ENCODE assay signal across 22 cellular contexts in the genomic region with DNA sequence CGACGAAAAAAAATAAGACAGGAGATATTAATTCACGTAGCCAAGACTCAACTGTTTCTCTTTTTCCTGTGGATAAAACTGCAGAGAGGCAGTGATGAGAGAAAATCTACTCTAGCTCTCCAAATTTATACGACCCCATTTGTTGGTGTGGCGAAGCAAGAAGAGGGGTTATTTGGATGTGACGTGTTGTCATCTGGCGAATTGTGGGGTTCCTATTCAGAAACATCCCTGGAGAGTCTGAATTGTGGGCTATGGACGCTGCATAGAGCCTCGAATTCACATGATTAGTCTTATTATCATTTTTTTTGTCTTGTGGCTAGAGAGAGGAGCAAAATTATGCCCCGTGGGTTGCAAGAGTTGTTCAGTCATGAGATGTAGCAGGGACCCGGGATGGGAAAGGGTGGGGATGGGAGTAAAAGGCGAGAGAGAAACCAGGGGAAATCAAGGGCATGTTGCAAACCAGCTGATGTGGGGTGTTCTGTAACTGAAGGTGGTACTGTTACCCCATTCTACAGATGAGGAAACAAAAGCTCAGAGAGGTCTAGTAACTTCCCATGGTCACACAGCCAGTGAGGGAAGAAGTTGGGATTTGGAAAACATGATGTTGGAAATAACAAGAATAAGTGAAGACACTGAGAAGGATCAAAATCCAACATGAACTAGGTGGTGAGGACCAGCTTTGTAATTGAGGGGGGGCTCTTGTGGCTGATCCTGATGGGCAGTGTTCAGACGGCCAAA.
DNase-seq lines count a peak whose midpoint lies in the region; ATAC-seq, FAIRE-seq and TF ChIP-seq lines count a peak whose summit lies in the region.
"Had no signal": no experiment of that assay in that cellular context is flagged by ENCODE, and none has a peak within 500 bp of the region (broad histone marks: within the 10 kb centered on the region; RNA-seq: fewer than 3 reads in every experiment).

No MANE protein-coding gene starts in this region.

- no peak for DNase-seq in activated CD8-positive, alpha-beta memory T cell treated with anti-CD3 and anti-CD28 coated beads, Interleukin-2, amount 10 ng/mL, durations not matched to agents 7 days and 5 days
- no peak for DNase-seq in activated CD8-positive, alpha-beta memory T cell treated with anti-CD3 and anti-CD28 coated beads, Interleukin-2, amount 50 U/mL, for 4 hours
- no peak for DNase-seq in MM.1S
- no peak for DNase-seq in stimulated activated effector memory CD8-positive, alpha-beta T cell treated with anti-CD3 and anti-CD28 coated beads, Interleukin-12 subunit alpha, Interleukin-12 subunit beta, amount 100 ng/mL, for 72 hours (ENCODE audit: low spot score in 2 of 2)
- DNase-seq in NCI-H748 (lab: John Stamatoyannopoulos, UW; ENCODE audit: unreplicated experiment), result no peak
- DNase-seq in GM12892 (ENCODE audit: insufficient read length), result no peak
- no peak for DNase-seq in iPS-NIHi7 (ENCODE audit: extremely low spot score)
- DNase-seq: activated CD8-positive, alpha-beta memory T cell treated with anti-CD3 and anti-CD28 coated beads for 24 hours; DMS53; mesendoderm; MV-4-11; NCI-H2029; NCI-H446 treated with DMSO at 0.1 percent for 48 hours; SW 1271; trophoblast cell had no signal

- H3K27ac Mint-ChIP-seq in activated CD8-positive, alpha-beta memory T cell treated with anti-CD3 and anti-CD28 coated beads, Interleukin-2, amount 10 ng/mL, durations not matched to agents 7 days and 5 days, result peak overlapping the region; percentile 83
- peak overlapping the region; percentile 95 for H3K27ac Mint-ChIP-seq in stimulated activated effector memory CD8-positive, alpha-beta T cell treated with anti-CD3 and anti-CD28 coated beads, Interleukin-12 subunit alpha, Interleukin-12 subunit beta, amount 100 ng/mL, for 72 hours
- H3K27ac Mint-ChIP-seq: neural progenitor cell had no signal

- no peaks in the 10 kb centered on the region for H3K27me3 ChIP-seq in MM.1S (replicated peaks; ENCODE audit: insufficient read depth, low read length)
- H3K27me3 ChIP-seq: ascending aorta, hepatocyte, neural progenitor cell had no signal

- H3K4me3 ChIP-seq in MM.1S (ENCODE audit: low read length), result no peak overlapping the region
- H3K4me3 ChIP-seq: ascending aorta, hepatocyte, neural progenitor cell had no signal

- no peak overlapping the region for H2AFZ ChIP-seq in MM.1S (ENCODE audit: low read length)
- H2AFZ ChIP-seq: hepatocyte had no signal

- CTCF ChIA-PET in activated CD8-positive, alpha-beta memory T cell treated with anti-CD3 and anti-CD28 coated beads, Interleukin-2, amount 10 ng/mL, durations not matched to agents 7 days and 5 days (lab: Charles Lee), result interaction anchor here (0.7 to 1.4 kb wide), 4 partner anchors 9 to 68 kb away, joined by 3 to 4 read pairs (median 4); no protein-coding TSS in a partner anchor

- no peaks in the 10 kb centered on the region for H3K27me3 Mint-ChIP-seq in activated CD8-positive, alpha-beta memory T cell treated with anti-CD3 and anti-CD28 coated beads, Interleukin-2, amount 10 ng/mL, durations not matched to agents 7 days and 5 days

- FAIRE-seq in GM12892 (lab: Jason Lieb, UNC), result no peak
- FAIRE-seq: A204.1, endometrium, H54 had no signal

- H3K27ac ChIP-seq in MM.1S (ENCODE audit: low read length) (peak overlapping the region; percentile 90; the same call in 1 of the 2 replicates), cingulate gyrus (ENCODE audit: low read depth, low read length) (peak overlapping the region; percentile 31)
- H3K27ac ChIP-seq: ascending aorta, hepatocyte, neural progenitor cell had no signal

- H3K4me3 Mint-ChIP-seq in activated CD8-positive, alpha-beta memory T cell treated with anti-CD3 and anti-CD28 coated beads, Interleukin-2, amount 10 ng/mL, durations not matched to agents 7 days and 5 days, result no peak overlapping the region
- H3K4me3 Mint-ChIP-seq in stimulated activated effector memory CD8-positive, alpha-beta T cell treated with anti-CD3 and anti-CD28 coated beads, Interleukin-12 subunit alpha, Interleukin-12 subunit beta, amount 100 ng/mL, for 72 hours, result peak overlapping the region; percentile 40
- H3K4me3 Mint-ChIP-seq: neural progenitor cell had no signal

- H3K36me3 ChIP-seq in MM.1S (replicated peaks; ENCODE audit: insufficient read depth, low read length), result no peaks in the 10 kb centered on the region
- H3K36me3 ChIP-seq: ascending aorta, neural progenitor cell had no signal

- peaks cover 23% of the 10 kb centered on the region for H3K36me3 Mint-ChIP-seq in activated CD8-positive, alpha-beta memory T cell treated with anti-CD3 and anti-CD28 coated beads, Interleukin-2, amount 10 ng/mL, durations not matched to agents 7 days and 5 days
- H3K36me3 Mint-ChIP-seq in stimulated activated effector memory CD8-positive, alpha-beta T cell treated with anti-CD3 and anti-CD28 coated beads, Interleukin-12 subunit alpha, Interleukin-12 subunit beta, amount 100 ng/mL, for 72 hours, result no peaks in the 10 kb centered on the region
- H3K36me3 Mint-ChIP-seq: neural progenitor cell had no signal

- H3K4me2 ChIP-seq in MM.1S (ENCODE audit: low read depth, low read length), result 0 out of 2 replicates have a peak overlapping the region, but pooled peaks have one; percentile 74
- H3K4me2 ChIP-seq: hepatocyte, neural progenitor cell had no signal

- H3K9me2 ChIP-seq in MM.1S (replicated peaks; ENCODE audit: insufficient read depth, low read length), result no peaks in the 10 kb centered on the region

- peaks cover 64% of the 10 kb centered on the region for H3K4me1 Mint-ChIP-seq in activated CD8-positive, alpha-beta memory T cell treated with anti-CD3 and anti-CD28 coated beads, Interleukin-2, amount 10 ng/mL, durations not matched to agents 7 days and 5 days
- H3K4me1 Mint-ChIP-seq in stimulated activated effector memory CD8-positive, alpha-beta T cell treated with anti-CD3 and anti-CD28 coated beads, Interleukin-12 subunit alpha, Interleukin-12 subunit beta, amount 100 ng/mL, for 72 hours, result peaks cover 67% of the 10 kb centered on the region

- H4K20me1 ChIP-seq in MM.1S (ENCODE audit: insufficient read depth, low read length), result no peaks in the 10 kb centered on the region

- no peaks in the 10 kb centered on the region for H3K9me3 ChIP-seq in MM.1S (replicated peaks; ENCODE audit: insufficient read depth, low read length)
- H3K9me3 ChIP-seq: ascending aorta had no signal

- no peak for ATAC-seq in activated CD8-positive, alpha-beta memory T cell treated with anti-CD3 and anti-CD28 coated beads, Interleukin-2, amount 10 ng/mL, durations not matched to agents 7 days and 5 days
- ATAC-seq in stimulated activated effector memory CD8-positive, alpha-beta T cell treated with anti-CD3 and anti-CD28 coated beads, Interleukin-12 subunit alpha, Interleukin-12 subunit beta, amount 100 ng/mL, for 72 hours, result no peak

- TF ChIP-seq CTCF in MM.1S (IDR thresholded peaks at IDR 0.05; ENCODE audit: low read length), result no peak

- TF ChIP-seq POLR2A in GM12892 (IDR thresholded peaks at IDR 0.05; ENCODE audit: low read depth, low read length), result no peak

- peaks cover 40% of the 10 kb centered on the region for H3K4me1 ChIP-seq in MM.1S (ENCODE audit: low read length)
- H3K4me1 ChIP-seq: ascending aorta had no signal

- H3K9ac ChIP-seq in MM.1S (ENCODE audit: low read length), result no peak overlapping the region
- H3K9ac ChIP-seq: neural progenitor cell had no signal

- 0 out of 2 replicates have a peak, but pooled peaks cover 2% of the 10 kb centered on the region for H3K79me2 ChIP-seq in MM.1S (ENCODE audit: low read length)
- H3K79me2 ChIP-seq: hepatocyte had no signal

- H3K9me3 Mint-ChIP-seq in activated CD8-positive, alpha-beta memory T cell treated with anti-CD3 and anti-CD28 coated beads, Interleukin-2, amount 10 ng/mL, durations not matched to agents 7 days and 5 days (ENCODE audit: low read depth), result no peaks in the 10 kb centered on the region
- peaks cover 4% of the 10 kb centered on the region for H3K9me3 Mint-ChIP-seq in stimulated activated effector memory CD8-positive, alpha-beta T cell treated with anti-CD3 and anti-CD28 coated beads, Interleukin-12 subunit alpha, Interleukin-12 subunit beta, amount 100 ng/mL, for 72 hours
- H3K9me3 Mint-ChIP-seq: neural progenitor cell had no signal

- H3F3A ChIP-seq in MM.1S (ENCODE audit: insufficient read depth, low read length), result peaks cover 45% of the 10 kb centered on the region
